In genomic region chr21:41374867-41375533, GRCh38 we compare ENCODE assay signal across 17 cellular contexts. TPM values are rescaled to one million over a fixed set of nuclear protein-coding genes. Genes with fewer than 3 reads are reported as not detected.
DNase-seq lines count a peak whose midpoint lies in the region; ATAC-seq, FAIRE-seq and TF ChIP-seq lines count a peak whose summit lies in the region.
"Had no signal": no experiment of that assay in that cellular context is flagged by ENCODE, and none has a peak within 500 bp of the region (broad histone marks: within the 10 kb centered on the region; RNA-seq: fewer than 3 reads in every experiment).

No MANE protein-coding gene starts in this region.

- H3K27me3 Mint-ChIP-seq in activated CD8-positive, alpha-beta memory T cell treated with anti-CD3 and anti-CD28 coated beads, Interleukin-2, amount 10 ng/mL, durations not matched to agents 7 days and 5 days, result no peaks in the 10 kb centered on the region

- no peak overlapping the region for H3K23ac ChIP-seq in mesenchymal stem cell (ENCODE audit: low read length in 2 of 2)

- peak overlapping the region; percentile 40 for H3K27ac Mint-ChIP-seq in activated CD8-positive, alpha-beta memory T cell treated with anti-CD3 and anti-CD28 coated beads, Interleukin-2, amount 10 ng/mL, durations not matched to agents 7 days and 5 days

- no peak overlapping the region for H3K4ac ChIP-seq in mesenchymal stem cell (ENCODE audit: low read depth in 1 of 2, low read length in 2 of 2)

- no peak for FAIRE-seq in pancreas (lab: Jason Lieb, UNC)
- FAIRE-seq: colon had no signal

- no peak overlapping the region for H3K4me3 ChIP-seq in pancreas
- no peak overlapping the region for H3K4me3 ChIP-seq in mesenchymal stem cell (ENCODE audit: insufficient read depth in 1 of 2, low read depth in 1 of 2, low read length in 2 of 2)

- H3K79me1 ChIP-seq in mesenchymal stem cell (replicated peaks; ENCODE audit: low read length, poor library complexity, severe bottlenecking), result no peaks in the 10 kb centered on the region

- ATAC-seq in activated CD8-positive, alpha-beta memory T cell treated with anti-CD3 and anti-CD28 coated beads, Interleukin-2, amount 10 ng/mL, durations not matched to agents 7 days and 5 days, result peak; percentile 28
- peak in 3 of 4 donors; percentile 25 to 53 (median 37) for ATAC-seq in pancreas

- H3K9me3 Mint-ChIP-seq in activated CD8-positive, alpha-beta memory T cell treated with anti-CD3 and anti-CD28 coated beads, Interleukin-2, amount 10 ng/mL, durations not matched to agents 7 days and 5 days (ENCODE audit: low read depth), result no peaks in the 10 kb centered on the region

- no peak overlapping the region for H3K18ac ChIP-seq in mesenchymal stem cell (ENCODE audit: low read depth in 1 of 2, low read length in 2 of 2)

- 71 to 74% methylated on average over 5 of the region's 5 CpGs for WGBS in pancreas, 2 donors
- 76% methylated on average over 5 of the region's 5 CpGs for WGBS in mesenchymal stem cell

- POLR2A ChIA-PET in RWPE1 (lab: Yijun Ruan, JAX; ENCODE audit: low non-redundant PET), result no interaction called here

- H3K27ac ChIP-seq in pancreas, result no peak overlapping the region
- no peak overlapping the region for H3K27ac ChIP-seq in mesenchymal stem cell (ENCODE audit: low read length, poor library complexity, severe bottlenecking)
- no peak overlapping the region for H3K27ac ChIP-seq in RWPE1

- CTCF ChIA-PET in activated CD8-positive, alpha-beta memory T cell treated with anti-CD3 and anti-CD28 coated beads, Interleukin-2, amount 10 ng/mL, durations not matched to agents 7 days and 5 days (lab: Charles Lee), result interaction anchor here (1.6 kb wide), 1 partner anchor 92 kb away, joined by 5 read pairs; no protein-coding TSS in a partner anchor
- CTCF ChIA-PET in RWPE1 (lab: Yijun Ruan, JAX), result no interaction called here

- H2BK120ac ChIP-seq in mesenchymal stem cell (ENCODE audit: low read depth, low read length), result no peak overlapping the region

- H2BK5ac ChIP-seq in mesenchymal stem cell (ENCODE audit: low read depth, low read length, poor library complexity, severe bottlenecking), result no peak overlapping the region

- H3K9ac ChIP-seq in mesenchymal stem cell (ENCODE audit: low read length), result no peak overlapping the region

- no peaks in the 10 kb centered on the region for H3K9me3 ChIP-seq in pancreas
- no peaks in the 10 kb centered on the region for H3K9me3 ChIP-seq in mesenchymal stem cell (ENCODE audit: control insufficient read depth, low read length)

- no peak overlapping the region for H3K14ac ChIP-seq in mesenchymal stem cell (ENCODE audit: low read length in 2 of 2)

- no peak overlapping the region for H2BK15ac ChIP-seq in mesenchymal stem cell (ENCODE audit: low read depth, poor library complexity, severe bottlenecking)

- no peak overlapping the region for H4K91ac ChIP-seq in mesenchymal stem cell (ENCODE audit: low read length)

- peak; percentile 54 for DNase-seq in activated CD8-positive, alpha-beta memory T cell treated with anti-CD3 and anti-CD28 coated beads, Interleukin-2, amount 10 ng/mL, durations not matched to agents 7 days and 5 days
- no peak for DNase-seq in activated CD8-positive, alpha-beta memory T cell treated with anti-CD3 and anti-CD28 coated beads, Interleukin-2, amount 50 U/mL, for 48 hours
- DNase-seq in RKO (ENCODE audit: low spot score) (peak; percentile 6), astrocyte of the hippocampus (ENCODE audit: low read depth, low spot score) (peak; percentile 24), pancreas (no peak), mesenchymal stem cell (no peak), AG08395 (ENCODE audit: low spot score) (no peak), RWPE1 (ENCODE audit: low spot score) (no peak)
- DNase-seq: ACHN, anterior cingulate cortex, EL, NCI-H1105, NCI-H2171, NCI-H82, substantia nigra had no signal

- H3K4me3 Mint-ChIP-seq in activated CD8-positive, alpha-beta memory T cell treated with anti-CD3 and anti-CD28 coated beads, Interleukin-2, amount 10 ng/mL, durations not matched to agents 7 days and 5 days, result no peak overlapping the region

- no peak overlapping the region for H3K4me2 ChIP-seq in mesenchymal stem cell (ENCODE audit: low read length, poor library complexity, severe bottlenecking)

- no peak overlapping the region for H2BK12ac ChIP-seq in mesenchymal stem cell (ENCODE audit: low read length in 2 of 2)

- no peaks in the 10 kb centered on the region for H3K4me1 ChIP-seq in pancreas
- no peaks in the 10 kb centered on the region for H3K4me1 ChIP-seq in mesenchymal stem cell (ENCODE audit: control insufficient read depth, insufficient read depth, low read depth, low read length)

- H3K36me3 ChIP-seq in pancreas, result no peaks in the 10 kb centered on the region
- H3K36me3 ChIP-seq in mesenchymal stem cell (ENCODE audit: control insufficient read depth in 1 of 2, insufficient read depth in 2 of 2, low read depth in 1 of 2, low read length in 2 of 2), result peaks cover 0 to 34% of the 10 kb centered on the region in 2 experiments

- H3K4me1 Mint-ChIP-seq in activated CD8-positive, alpha-beta memory T cell treated with anti-CD3 and anti-CD28 coated beads, Interleukin-2, amount 10 ng/mL, durations not matched to agents 7 days and 5 days, result peaks cover 41% of the 10 kb centered on the region

- H2AFZ ChIP-seq in mesenchymal stem cell (ENCODE audit: low read depth, low read length), result no peak overlapping the region

- H4K8ac ChIP-seq in mesenchymal stem cell (ENCODE audit: low read length), result no peak overlapping the region

- TF ChIP-seq CTCF in pancreas (IDR thresholded peaks at IDR 0.05) (no peak), RWPE1 (conservative IDR thresholded peaks at IDR 0.05; ENCODE audit: low read depth) (no peak)

- intact Hi-C loops in pancreas (cut with DNase I), result no loop called here

- no peak overlapping the region for H2AK5ac ChIP-seq in mesenchymal stem cell (ENCODE audit: low read length, severe bottlenecking)

- H3K27me3 ChIP-seq in pancreas (no peaks in the 10 kb centered on the region), mesenchymal stem cell (ENCODE audit: control insufficient read depth in 1 of 2, insufficient read depth in 1 of 2, low read length in 2 of 2) (peaks cover 0 to 26% of the 10 kb centered on the region in 2 experiments)

- peaks cover 44% of the 10 kb centered on the region for H3K36me3 Mint-ChIP-seq in activated CD8-positive, alpha-beta memory T cell treated with anti-CD3 and anti-CD28 coated beads, Interleukin-2, amount 10 ng/mL, durations not matched to agents 7 days and 5 days

RNA-seq across cellular contexts. Expression of gene MX2, which starts 13.2 kb away (rescaled TPM):
- total RNA-seq in activated CD8-positive, alpha-beta memory T cell treated with anti-CD3 and anti-CD28 coated beads, Interleukin-2, amount 10 ng/mL, durations not matched to agents 7 days and 5 days, result 100 to 1,000 TPM in 1 of 2 experiments, 10 to 100 TPM in 1; 65.1 to 158 TPM
- 1 to 10 TPM; 2.0 to 5.4 (median 4.5) TPM for total RNA-seq in pancreas
- polyA plus RNA-seq in pancreas, result 1 to 10 TPM; 3.2 to 3.3 TPM
- 6.2 TPM for polyA plus RNA-seq in mesenchymal stem cell (2013, experiment 1 of 2)
- polyA plus RNA-seq in mesenchymal stem cell (2013, experiment 2 of 2), result 6.3 TPM
- polyA plus RNA-seq: neural cell had no signal

RNA-seq across cellular contexts. Expression of gene MX1, which starts 51.0 kb away (rescaled TPM):
- total RNA-seq in activated CD8-positive, alpha-beta memory T cell treated with anti-CD3 and anti-CD28 coated beads, Interleukin-2, amount 10 ng/mL, durations not matched to agents 7 days and 5 days, result 100 to 1,000 TPM; 544 to 967 TPM
- 10 to 100 TPM in 3 of 6 donors, 1 to 10 TPM in 3; 4.9 to 21.4 (median 10.0) TPM for total RNA-seq in pancreas
- 10 to 100 TPM; 10.3 to 12.0 TPM for polyA plus RNA-seq in pancreas
- polyA plus RNA-seq in mesenchymal stem cell (2013, experiment 1 of 2), result 6.6 TPM
- 6.5 TPM for polyA plus RNA-seq in mesenchymal stem cell (2013, experiment 2 of 2)

RNA-seq across cellular contexts. Expression of gene FAM3B, which starts 58.4 kb away (rescaled TPM):
- total RNA-seq in activated CD8-positive, alpha-beta memory T cell treated with anti-CD3 and anti-CD28 coated beads, Interleukin-2, amount 10 ng/mL, durations not matched to agents 7 days and 5 days, result not detected
- total RNA-seq in pancreas, result 100 to 1,000 TPM in 4 of 6 donors, 10 to 100 TPM in 2; 80.5 to 142 (median 112) TPM
- polyA plus RNA-seq in pancreas, result 100 to 1,000 TPM in 1 of 2 donors, 10 to 100 TPM in 1; 71.9 to 107 TPM
- polyA plus RNA-seq in mesenchymal stem cell (2013, experiment 1 of 2), result not detected
- polyA plus RNA-seq in mesenchymal stem cell (2013, experiment 2 of 2), result not detected
- polyA plus RNA-seq: neural cell had no signal

Comparison
In these comparisons a context has a peak if more than half of its experiments do, and no peak if none do; other contexts are left out.
1. DNase-seq: peak in activated CD8-positive, alpha-beta memory T cell treated with anti-CD3 and anti-CD28 coated beads, Interleukin-2, amount 10 ng/mL, durations not matched to agents 7 days and 5 days (single experiment), RKO (single experiment) and astrocyte of the hippocampus (single experiment); none in activated CD8-positive, alpha-beta memory T cell treated with anti-CD3 and anti-CD28 coated beads, Interleukin-2, amount 50 U/mL, for 48 hours (single experiment), pancreas (0 of 6), mesenchymal stem cell (single experiment), AG08395 (single experiment) and RWPE1 (single experiment).
2. RNA of gene MX2, which starts 13.2 kb away (total RNA-seq): 65.1 to 158 TPM in activated CD8-positive, alpha-beta memory T cell treated with anti-CD3 and anti-CD28 coated beads, Interleukin-2, amount 10 ng/mL, durations not matched to agents 7 days and 5 days; 2.0 to 5.4 TPM in pancreas; every median in the first group is over 10 times any median in the second.
3. RNA of gene MX1, which starts 51.0 kb away (total RNA-seq): 544 to 967 TPM in activated CD8-positive, alpha-beta memory T cell treated with anti-CD3 and anti-CD28 coated beads, Interleukin-2, amount 10 ng/mL, durations not matched to agents 7 days and 5 days; 4.9 to 21.4 TPM in pancreas; every median in the first group is over 10 times any median in the second.
4. RNA of gene FAM3B, which starts 58.4 kb away (total RNA-seq): 80.5 to 142 TPM in pancreas; not detected in activated CD8-positive, alpha-beta memory T cell treated with anti-CD3 and anti-CD28 coated beads, Interleukin-2, amount 10 ng/mL, durations not matched to agents 7 days and 5 days; every median in the first group is over 10 times any median in the second.